ENCODE assay signal across 15 cellular contexts in the genomic region with DNA sequence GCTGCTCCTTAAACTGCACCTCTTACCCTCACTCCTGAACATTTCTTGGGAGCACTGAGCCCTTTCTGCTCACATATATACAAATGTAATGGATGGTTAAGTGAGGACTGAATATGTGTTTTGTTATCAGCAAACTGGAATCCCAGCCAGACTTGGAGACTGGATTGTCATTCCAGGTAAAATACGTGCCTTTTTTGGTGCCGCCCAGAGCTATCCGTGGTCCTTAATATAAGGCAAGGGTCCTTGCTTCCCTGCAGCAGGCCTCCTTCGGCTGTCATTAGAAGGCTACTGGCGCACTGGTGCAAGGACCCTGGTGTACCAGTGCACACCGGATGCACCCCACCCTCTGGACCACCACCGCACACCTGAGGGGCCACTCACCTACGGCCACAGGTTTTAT. TPM values are rescaled to one million over a fixed set of nuclear protein-coding genes. Genes with fewer than 3 reads are reported as not detected.
DNase-seq lines count a peak whose midpoint lies in the region; ATAC-seq and TF ChIP-seq lines count a peak whose summit lies in the region.
"Had no signal": no experiment of that assay in that cellular context is flagged by ENCODE, and none has a peak within 500 bp of the region (broad histone marks: within the 10 kb centered on the region; RNA-seq: fewer than 3 reads in every experiment).

No MANE protein-coding gene starts in this region.

- H3K4me1 ChIP-seq in right atrium auricular region (peaks cover 0 to 20% of the 10 kb centered on the region in 2 donors), urinary bladder (ENCODE audit: insufficient read depth) (no peaks in the 10 kb centered on the region)
- H3K4me1 ChIP-seq: BLaER1 had no signal

- no peak overlapping the region for H3K4me3 Mint-ChIP-seq in T-helper 2 cell treated with Interferon-gamma antibody and Interleukin-4, amounts not matched to agents 5 μg/mL and 100 μg/mL, for 36 hours
- no peak overlapping the region for H3K4me3 Mint-ChIP-seq in activated naive CD4-positive, alpha-beta T cell treated with anti-CD3 and anti-CD28 coated beads for 36 hours

- peaks cover 16% of the 10 kb centered on the region for H3K27me3 Mint-ChIP-seq in T-helper 2 cell treated with Interferon-gamma antibody and Interleukin-4, amounts not matched to agents 5 μg/mL and 100 μg/mL, for 36 hours (ENCODE audit: low read depth)
- peaks cover 41% of the 10 kb centered on the region for H3K27me3 Mint-ChIP-seq in activated naive CD4-positive, alpha-beta T cell treated with anti-CD3 and anti-CD28 coated beads for 36 hours (ENCODE audit: low read depth)

- H3K9me3 ChIP-seq in right atrium auricular region (no peaks in the 10 kb centered on the region), WERI-Rb-1 (ENCODE audit: severe bottlenecking) (no peaks in the 10 kb centered on the region)
- H3K9me3 ChIP-seq: body of pancreas had no signal

- 11% methylated on average over 8 of the region's 8 CpGs for WGBS in urinary bladder

- no peaks in the 10 kb centered on the region for H3K36me3 ChIP-seq in right atrium auricular region
- H3K36me3 ChIP-seq in WERI-Rb-1: peaks cover 16% of the 10 kb centered on the region
- H3K36me3 ChIP-seq in urinary bladder (ENCODE audit: insufficient read depth): no peaks in the 10 kb centered on the region
- H3K36me3 ChIP-seq: BLaER1 had no signal

- intact Hi-C loops in left cardiac atrium (cut with DNase I): loop anchor here in 1 of 2 donors (10.0 kb wide), 1 partner anchor 91 kb away; the partner anchor contains the start of gene GABRA5
- intact Hi-C loops in activated naive CD4-positive, alpha-beta T cell treated with anti-CD3 and anti-CD28 coated beads for 36 hours (cut with micrococcal nuclease): no loop called here

- H3K27me3 ChIP-seq in right atrium auricular region: no peaks in the 10 kb centered on the region
- H3K27me3 ChIP-seq in WERI-Rb-1 (ENCODE audit: insufficient read depth, low read depth, severe bottlenecking): no peaks in the 10 kb centered on the region
- H3K27me3 ChIP-seq: BLaER1, body of pancreas had no signal

- H3K9me3 Mint-ChIP-seq in T-helper 2 cell treated with Interferon-gamma antibody and Interleukin-4, amounts not matched to agents 5 μg/mL and 100 μg/mL, for 36 hours: peaks cover 8% of the 10 kb centered on the region
- H3K9me3 Mint-ChIP-seq in activated naive CD4-positive, alpha-beta T cell treated with anti-CD3 and anti-CD28 coated beads for 36 hours: peaks cover 2% of the 10 kb centered on the region

- H3K4me3 ChIP-seq in right atrium auricular region: peak overlapping the region; percentile 51 to 62
- H3K4me3 ChIP-seq in WERI-Rb-1 (ENCODE audit: low read depth, low read length): peak overlapping the region; percentile 52
- H3K4me3 ChIP-seq in urinary bladder (ENCODE audit: low read depth, low read length): peak overlapping the region; percentile 69
- H3K4me3 ChIP-seq: BLaER1, body of pancreas had no signal

- CTCF ChIA-PET in activated naive CD4-positive, alpha-beta T cell treated with anti-CD3 and anti-CD28 coated beads for 36 hours (lab: Charles Lee): no interaction called here

- no peak overlapping the region for H3K27ac Mint-ChIP-seq in T-helper 2 cell treated with Interferon-gamma antibody and Interleukin-4, amounts not matched to agents 5 μg/mL and 100 μg/mL, for 36 hours
- no peak overlapping the region for H3K27ac Mint-ChIP-seq in activated naive CD4-positive, alpha-beta T cell treated with anti-CD3 and anti-CD28 coated beads for 36 hours

- no peak for TF ChIP-seq CTCF in right atrium auricular region (IDR thresholded peaks at IDR 0.05)
- TF ChIP-seq CTCF in WERI-Rb-1 (IDR thresholded peaks at IDR 0.05; ENCODE audit: low read depth, low read length): no peak

- H3K4me1 Mint-ChIP-seq in T-helper 2 cell treated with Interferon-gamma antibody and Interleukin-4, amounts not matched to agents 5 μg/mL and 100 μg/mL, for 36 hours (ENCODE audit: low read depth): no peaks in the 10 kb centered on the region
- H3K4me1 Mint-ChIP-seq in activated naive CD4-positive, alpha-beta T cell treated with anti-CD3 and anti-CD28 coated beads for 36 hours (ENCODE audit: low read depth): peaks cover 8% of the 10 kb centered on the region

- H3K36me3 Mint-ChIP-seq in T-helper 2 cell treated with Interferon-gamma antibody and Interleukin-4, amounts not matched to agents 5 μg/mL and 100 μg/mL, for 36 hours (ENCODE audit: low read depth): no peaks in the 10 kb centered on the region
- H3K36me3 Mint-ChIP-seq in activated naive CD4-positive, alpha-beta T cell treated with anti-CD3 and anti-CD28 coated beads for 36 hours (ENCODE audit: low read depth): peaks cover 2% of the 10 kb centered on the region

- H3K27ac ChIP-seq in right atrium auricular region: no peak overlapping the region
- H3K27ac ChIP-seq in WERI-Rb-1: peak overlapping the region; percentile 99
- H3K27ac ChIP-seq in urinary bladder (ENCODE audit: low read depth): no peak overlapping the region
- H3K27ac ChIP-seq: BLaER1, epithelial cell of prostate had no signal

- DNase-seq in right atrium auricular region (ENCODE audit: low spot score) (no peak), left cardiac atrium (no peak), WERI-Rb-1 (peak; percentile 22), islet precursor cell (peak; percentile 72), putamen (ENCODE audit: low spot score) (no peak)
- DNase-seq in T-helper 2 cell treated with Interferon-gamma antibody and Interleukin-4, amounts not matched to agents 5 μg/mL and 100 μg/mL, for 36 hours (ENCODE audit: low spot score): no peak
- no peak for DNase-seq in activated naive CD4-positive, alpha-beta T cell treated with anti-CD3 and anti-CD28 coated beads for 36 hours
- DNase-seq: NCI-H345; RPMI8226; stimulated activated CD4-positive, alpha-beta T cell treated with anti-CD3 and anti-CD28 coated beads, Interleukin-12 subunit alpha, Interleukin-12 subunit beta, amount 100 ng/mL, for 4 hours had no signal

- no peak for ATAC-seq in left cardiac atrium

RNA-seq across cellular contexts. Expression of gene GABRB3, which starts 1.1 kb away (rescaled TPM):
- total RNA-seq in right atrium auricular region (10 to 100 TPM; 12.9 to 20.9 TPM), left cardiac atrium (10 to 100 TPM; 26.1 to 56.8 TPM), urinary bladder (2.3 TPM)
- polyA plus RNA-seq in urinary bladder: 2.5 TPM
- under 1 TPM in 1 of 2 experiments, not detected in 1; 0.19 TPM for total RNA-seq in activated naive CD4-positive, alpha-beta T cell treated with anti-CD3 and anti-CD28 coated beads for 36 hours
- total RNA-seq: M059J had no signal

Comparison
In these comparisons a context has a peak if more than half of its experiments do, and no peak if none do; other contexts are left out.
1. DNase-seq: peak in WERI-Rb-1 (single experiment) and islet precursor cell (single experiment); none in right atrium auricular region (single experiment), left cardiac atrium (single experiment), T-helper 2 cell treated with Interferon-gamma antibody and Interleukin-4, amounts not matched to agents 5 μg/mL and 100 μg/mL, for 36 hours (single experiment), putamen (single experiment) and activated naive CD4-positive, alpha-beta T cell treated with anti-CD3 and anti-CD28 coated beads for 36 hours (single experiment).
2. Peak in every context shown above with its lines, with median percentiles within 50 percentile points of each other: H3K4me3 ChIP-seq.